ENCODE assay signal across 14 cellular contexts in genomic region chr4:151962138-151962845, GRCh38.
"Had no signal": no experiment of that assay in that cellular context is flagged by ENCODE, and none has a peak within 500 bp of the region (broad histone marks: within the 10 kb centered on the region; RNA-seq: fewer than 3 reads in every experiment).

No MANE protein-coding gene starts in this region.

- H3K4me1 ChIP-seq: left lung, thyroid gland had no signal

- H3K27me3 ChIP-seq: heart right ventricle, left lung, thyroid gland had no signal

- H3K9me3 ChIP-seq: heart right ventricle, left lung, thyroid gland had no signal

- DNase-seq: activated CD4-positive, alpha-beta T cell treated with anti-CD3 and anti-CD28 coated beads, Interleukin-2, amount 50 U/mL, for 48 hours; activated CD8-positive, alpha-beta memory T cell treated with anti-CD3 and anti-CD28 coated beads, Interleukin-2, amount 10 ng/mL, durations not matched to agents 7 days and 5 days; activated effector memory CD4-positive, alpha-beta T cell treated with anti-CD3 and anti-CD28 coated beads, Interleukin-2, amount 50 U/mL, for 16 hours; activated T-cell treated with anti-CD3 and anti-CD28 coated beads, Interleukin-2, amount 50 U/mL, for 24 hours; anterior cingulate cortex; foreskin melanocyte; islet precursor cell; left lung; nephron progenitor cell; thyroid gland had no signal

- H3K4me3 ChIP-seq: heart right ventricle, left lung, skin epidermis, thyroid gland had no signal

- ATAC-seq: activated CD8-positive, alpha-beta memory T cell treated with anti-CD3 and anti-CD28 coated beads, Interleukin-2, amount 10 ng/mL, durations not matched to agents 7 days and 5 days; activated naive CD4-positive, alpha-beta T cell treated with anti-CD3 and anti-CD28 coated beads, Interleukin-2, amount 50 U/mL, for 72 hours; esophagus mucosa; left lung had no signal

- H3K27ac ChIP-seq: left lung, thyroid gland had no signal

- H3K36me3 ChIP-seq: heart right ventricle, left lung, thyroid gland had no signal
